21 cellular contexts compared by ENCODE assay signal in the genomic region with DNA sequence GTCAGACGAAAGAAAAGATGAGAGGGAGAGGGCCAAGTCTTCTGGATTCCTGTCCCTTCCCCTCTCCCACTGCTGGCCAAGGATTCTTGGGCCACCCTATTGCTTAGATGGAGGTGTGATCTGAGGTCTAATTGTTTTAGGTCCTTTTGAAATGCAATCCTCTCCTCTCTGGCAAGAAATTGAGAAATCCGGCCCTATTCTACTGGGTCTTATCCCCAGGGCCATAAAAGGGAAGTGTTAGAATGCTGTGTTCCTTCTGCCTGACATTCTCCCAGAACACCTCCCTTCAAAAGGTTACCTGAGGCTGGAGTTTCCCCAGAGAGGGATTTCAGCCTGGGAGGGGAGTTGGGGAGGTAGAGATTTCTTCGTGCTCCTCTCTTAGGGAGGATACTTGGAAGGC. TPM values are rescaled to one million over a fixed set of nuclear protein-coding genes. Genes with fewer than 3 reads are reported as not detected.
A peak's percentile ranks its signal among the peaks of the same experiment; 100 is the strongest.
DNase-seq lines count a peak whose midpoint lies in the region; ATAC-seq and TF ChIP-seq lines count a peak whose summit lies in the region.
"Had no signal": no experiment of that assay in that cellular context is flagged by ENCODE, and none has a peak within 500 bp of the region (broad histone marks: within the 10 kb centered on the region; RNA-seq: fewer than 3 reads in every experiment).

No MANE protein-coding gene starts in this region.

- ATAC-seq in sciatic nerve: peak; percentile 14
- ATAC-seq in HG02678 (IDR thresholded peaks at IDR 0.05; ENCODE audit: unreplicated experiment): no peak

- no peak overlapping the region for H3K56ac ChIP-seq in H9 (ENCODE audit: insufficient read length, low read depth, low read length)

- H2BK20ac ChIP-seq in H9 (ENCODE audit: low read depth, low read length, poor library complexity, severe bottlenecking): no peak overlapping the region

- no peak overlapping the region for H3K18ac ChIP-seq in H9 (ENCODE audit: insufficient read length, low read depth, low read length)

- no peak overlapping the region for H3K4me2 ChIP-seq in H9 (ENCODE audit: insufficient read depth, insufficient read length, low read length)

- H3K36me3 Mint-ChIP-seq in HFFc6 (ENCODE audit: low read depth) (peaks cover 18% of the 10 kb centered on the region), H9 (ENCODE audit: insufficient read depth in 1 of 3, low read depth in 3 of 3) (peaks cover 0 to 1% (median 0%) of the 10 kb centered on the region in 3 experiments; a peak in 1 of 7 replicates)
- H3K36me3 Mint-ChIP-seq: CD4-positive, CD25-positive, alpha-beta regulatory T cell; IgD-negative memory B cell had no signal

- H3K27ac Mint-ChIP-seq in HFFc6 (0 out of 2 replicates have a peak overlapping the region, but pooled peaks have one; percentile 12), H9 (no peak overlapping the region)
- H3K27ac Mint-ChIP-seq: CD4-positive, CD25-positive, alpha-beta regulatory T cell; IgD-negative memory B cell had no signal

- intact Hi-C loops in esophagus muscularis mucosa (cut with DNase I) (no loop called here), sciatic nerve (cut with DNase I) (loop anchor here (10.0 kb wide), 1 partner anchor 301 kb away; no protein-coding TSS in a partner anchor)

- no peak overlapping the region for H2AK5ac ChIP-seq in H9 (ENCODE audit: insufficient read length, low read length)

- H3K4me1 ChIP-seq in esophagus muscularis mucosa (peaks cover 45 to 88% (median 82%) of the 10 kb centered on the region in 4 donors), H9 (ENCODE audit: insufficient read depth, low read length) (peaks cover 2% of the 10 kb centered on the region)

- no peak overlapping the region for H4K5ac ChIP-seq in H9 (ENCODE audit: insufficient read length, low read depth, low read length)

- peaks cover 14% of the 10 kb centered on the region for H3K23me2 ChIP-seq in H9 (ENCODE audit: insufficient read length, low read depth, low read length, poor library complexity, severe bottlenecking)

- no peak overlapping the region for H3K4ac ChIP-seq in H9 (ENCODE audit: low read depth, low read length)

- TF ChIP-seq CTCF in HFFc6 (IDR thresholded peaks at IDR 0.05) (no peak), esophagus muscularis mucosa (IDR thresholded peaks at IDR 0.05) (no peak), H9 (conservative IDR thresholded peaks at IDR 0.05) (no peak)

- H4K20me1 ChIP-seq in H9 (ENCODE audit: control insufficient read depth, insufficient read depth, insufficient read length): no peaks in the 10 kb centered on the region

- no peak overlapping the region for H2BK120ac ChIP-seq in H9 (ENCODE audit: low read depth, low read length, poor library complexity, severe bottlenecking)

- DNase-seq in HFFc6 (no peak), NOMO-1 (lab: John Stamatoyannopoulos, UW; ENCODE audit: unreplicated experiment in 2 of 2) (peak; percentile 47 to 67), esophagus muscularis mucosa (ENCODE audit: extremely low spot score) (no peak), sciatic nerve (ENCODE audit: low spot score) (no peak), NCI-H2227 (lab: John Stamatoyannopoulos, UW; ENCODE audit: unreplicated experiment) (no peak), H9 (no peak)
- DNase-seq: ACHN; Calu3; CD4-positive, CD25-positive, alpha-beta regulatory T cell; DMS53; Kasumi-1; NCI-H1436 treated with DMSO at 0.1 percent for 48 hours; NCI-H2029 treated with DMSO at 0.1 percent for 48 hours; NCI-H2171 treated with DMSO at 0.1 percent for 48 hours; NCI-H510A; NCI-H82; SHP77 treated with DMSO at 0.1 percent for 48 hours; SW 1271 had no signal

- H3K23ac ChIP-seq in H9 (ENCODE audit: insufficient read length, low read depth, low read length): no peak overlapping the region

- no peak overlapping the region for H3K9ac ChIP-seq in H9 (ENCODE audit: extremely low read depth, insufficient read length, low read length)

- H3K27ac ChIP-seq in esophagus muscularis mucosa (replicated peaks in 1 of 4) (peak overlapping the region; percentile 80 to 93 (median 86)), H9 (ENCODE audit: insufficient read length, low read depth, low read length) (no peak overlapping the region)
- H3K27ac ChIP-seq: HL-60 had no signal

- H3K9me3 Mint-ChIP-seq in HFFc6 (no peaks in the 10 kb centered on the region), H9 (peaks cover 0 to 4% of the 10 kb centered on the region in 2 experiments; a peak in 1 of 5 replicates)
- H3K9me3 Mint-ChIP-seq: IgD-negative memory B cell had no signal

- H3K4me3 ChIP-seq in esophagus muscularis mucosa: peak overlapping the region in 1 of 4 donors; percentile 0

- H3K14ac ChIP-seq in H9 (ENCODE audit: insufficient read depth, low read length): no peak overlapping the region

- H3K9me3 ChIP-seq in esophagus muscularis mucosa (no peaks in the 10 kb centered on the region), H9 (ENCODE audit: control insufficient read depth, low read depth, low read length) (no peaks in the 10 kb centered on the region)

- H3K36me3 ChIP-seq in esophagus muscularis mucosa: peaks cover 0 to 6% (median 2%) of the 10 kb centered on the region in 4 donors

- no peaks in the 10 kb centered on the region for H3K79me1 ChIP-seq in H9 (ENCODE audit: insufficient read depth, low read depth, low read length, poor library complexity, severe bottlenecking)

- no peak overlapping the region for H2AFZ ChIP-seq in H9 (ENCODE audit: low read length)

- no peaks in the 10 kb centered on the region for H3K79me2 ChIP-seq in H9 (ENCODE audit: insufficient read depth, low read length)

- TF ChIP-seq EP300 in esophagus muscularis mucosa (IDR thresholded peaks at IDR 0.05): no peak

- no peak overlapping the region for H4K91ac ChIP-seq in H9 (ENCODE audit: insufficient read length, low read depth, low read length)

- no peak overlapping the region for H2BK15ac ChIP-seq in H9 (ENCODE audit: low read depth, low read length)

- H3K4me1 Mint-ChIP-seq in HFFc6 (ENCODE audit: low read depth) (peaks cover 49% of the 10 kb centered on the region), H9 (peaks cover 39 to 52% of the 10 kb centered on the region in 2 experiments)

- H3T11ph ChIP-seq in H9 (ENCODE audit: low read length): no peak overlapping the region

- H3K27me3 ChIP-seq in esophagus muscularis mucosa: no peaks in the 10 kb centered on the region
- peaks cover 32% of the 10 kb centered on the region; the same call in 1 of the 2 replicates for H3K27me3 ChIP-seq in H9 (ENCODE audit: insufficient read depth, low read length)

- peaks cover 8% of the 10 kb centered on the region for H3K27me3 Mint-ChIP-seq in HFFc6 (ENCODE audit: insufficient read depth)
- H3K27me3 Mint-ChIP-seq in H9 (ENCODE audit: low read depth): peaks cover 76% of the 10 kb centered on the region

- no peak overlapping the region for H2BK12ac ChIP-seq in H9 (ENCODE audit: insufficient read length, low read depth, low read length)

- 30% methylated on average over 3 of the region's 3 CpGs for WGBS in esophagus muscularis mucosa
- no CpG with 5 or more reads among the region's 3 CpGs for WGBS in H9 (ENCODE audit: extremely low coverage, insufficient read length, low lambda C conversion rate)

- H2BK5ac ChIP-seq in H9 (ENCODE audit: insufficient read length, low read length): no peak overlapping the region

- no peak for TF ChIP-seq POLR2A in esophagus muscularis mucosa (IDR thresholded peaks at IDR 0.05; ENCODE audit: low read depth)

- H3K4me3 Mint-ChIP-seq in HFFc6 (no peak overlapping the region), H9 (no peak overlapping the region)
- H3K4me3 Mint-ChIP-seq: IgD-negative memory B cell had no signal

- H4K8ac ChIP-seq in H9 (replicated peaks; ENCODE audit: insufficient read length, low read depth, low read length): no peak overlapping the region

RNA-seq across cellular contexts. Expression of a gene that starts 4.4 kb away (rescaled TPM):
- 100 to 1,000 TPM; 191 to 289 (median 200) TPM for total RNA-seq in HFFc6 (2021; fragmentation: NEBNext Ultra II Directional; extraction: Animal tissue kit (Norgen Biotek cat#: 25700))
- total RNA-seq in esophagus muscularis mucosa (100 to 1,000 TPM in 1 of 4 donors, 10 to 100 TPM in 3; 33.5 to 112 (median 53.5) TPM), sciatic nerve (10.6 TPM), H9 (2021) (0.61 and 1.5 TPM in 2 replicates)
- total RNA-seq: CD4-positive, CD25-positive, alpha-beta regulatory T cell had no signal

RNA-seq across cellular contexts. Expression of a gene that starts 39.1 kb away (rescaled TPM):
- 1 to 10 TPM; 5.2 to 6.5 (median 5.4) TPM for total RNA-seq in HFFc6 (2021; fragmentation: NEBNext Ultra II Directional; extraction: Animal tissue kit (Norgen Biotek cat#: 25700))
- total RNA-seq in esophagus muscularis mucosa (10 to 100 TPM; 12.0 to 22.6 (median 16.0) TPM), sciatic nerve (14.0 TPM), H9 (2021) (15.6 and 16.0 TPM in 2 replicates)

RNA-seq across cellular contexts. Expression of a gene that starts 57.4 kb away (rescaled TPM):
- 10 to 100 TPM; 38.9 to 50.1 (median 44.9) TPM for total RNA-seq in HFFc6 (2021; fragmentation: NEBNext Ultra II Directional; extraction: Animal tissue kit (Norgen Biotek cat#: 25700))
- total RNA-seq in esophagus muscularis mucosa (10 to 100 TPM; 28.2 to 37.4 (median 34.1) TPM), sciatic nerve (79.3 TPM), H9 (2021) (44.2 and 45.3 TPM in 2 replicates)

Comparison
In these comparisons a context has a peak if more than half of its experiments do, and no peak if none do; other contexts are left out.
1. DNase-seq: peak in NOMO-1 (2 of 2); none in HFFc6 (single experiment), esophagus muscularis mucosa (single experiment), sciatic nerve (single experiment), NCI-H2227 (single experiment) and H9 (single experiment).